ENCODE assay signal across 20 cellular contexts in genomic region chr19:8536282-8536681, GRCh38. TPM values are rescaled to one million over a fixed set of nuclear protein-coding genes. Genes with fewer than 3 reads are reported as not detected.
"Had no signal": no experiment of that assay in that cellular context is flagged by ENCODE, and none has a peak within 500 bp of the region (broad histone marks: within the 10 kb centered on the region; RNA-seq: fewer than 3 reads in every experiment).

No MANE protein-coding gene starts in this region.

- H3K27ac ChIP-seq: foreskin keratinocyte, parathyroid adenoma, right lobe of liver, thoracic aorta, upper lobe of left lung had no signal

- H3K27ac Mint-ChIP-seq: activated B cell treated with CpG ODN at 0.5 μM for 24 hours; activated naive CD8-positive, alpha-beta T cell; activated T-helper 1 cell treated with anti-CD3 and anti-CD28 coated beads, Interleukin-12 subunit alpha, Interleukin-12 subunit beta, Interleukin-2, Interleukin-4 antibody, amounts not matched to agents 30 ng/mL and 10 ng/mL and 1 ng/mL, durations not matched to agents 14 hours and 24 hours and 36 hours; endodermal cell had no signal

- H3K9me3 Mint-ChIP-seq: activated B cell treated with CpG ODN at 0.5 μM for 24 hours; activated T-helper 1 cell treated with anti-CD3 and anti-CD28 coated beads, Interleukin-12 subunit alpha, Interleukin-12 subunit beta, Interleukin-2, Interleukin-4 antibody, amounts not matched to agents 30 ng/mL and 10 ng/mL and 1 ng/mL, durations not matched to agents 14 hours and 24 hours and 36 hours; endodermal cell; T-helper 2 cell treated with Interferon-gamma antibody and Interleukin-4, amounts not matched to agents 5 μg/mL and 100 μg/mL, for 36 hours had no signal

- H3K27me3 ChIP-seq: foreskin keratinocyte, right lobe of liver, upper lobe of left lung had no signal

- ATAC-seq: foreskin keratinocyte, left lobe of liver had no signal

- H3K36me3 ChIP-seq: right lobe of liver, thoracic aorta had no signal

- DNase-seq: activated B cell treated with CpG ODN at 0.5 μM for 24 hours; activated CD4-positive, alpha-beta T cell treated with anti-CD3 and anti-CD28 coated beads for 48 hours; dermis blood vessel endothelial cell; endodermal cell; foreskin keratinocyte; hypothalamus; right lobe of liver; small intestine; stimulated activated CD4-positive, alpha-beta T cell treated with anti-CD3 and anti-CD28 coated beads, Interleukin-15, amount 100 ng/mL, for 24 hours; stimulated activated CD4-positive, alpha-beta T cell treated with anti-CD3 and anti-CD28 coated beads, Interleukin-2, amount 100 ng/mL, for 48 hours; upper lobe of left lung had no signal

- H3K4me1 Mint-ChIP-seq: activated B cell treated with CpG ODN at 0.5 μM for 24 hours, endodermal cell had no signal

- H3K36me3 Mint-ChIP-seq: activated naive CD8-positive, alpha-beta T cell had no signal

- H3K4me3 Mint-ChIP-seq: activated B cell treated with CpG ODN at 0.5 μM for 24 hours; activated naive CD8-positive, alpha-beta T cell; activated T-helper 1 cell treated with anti-CD3 and anti-CD28 coated beads, Interleukin-12 subunit alpha, Interleukin-12 subunit beta, Interleukin-2, Interleukin-4 antibody, amounts not matched to agents 30 ng/mL and 10 ng/mL and 1 ng/mL, durations not matched to agents 14 hours and 24 hours and 36 hours; endodermal cell; T-helper 2 cell treated with Interferon-gamma antibody and Interleukin-4, amounts not matched to agents 5 μg/mL and 100 μg/mL, for 36 hours had no signal

- H3K4me1 ChIP-seq: foreskin keratinocyte, parathyroid adenoma, right lobe of liver had no signal

- H3K9me3 ChIP-seq: right lobe of liver, thoracic aorta, upper lobe of left lung had no signal

- H3K27me3 Mint-ChIP-seq: activated B cell treated with CpG ODN at 0.5 μM for 24 hours; activated naive CD8-positive, alpha-beta T cell had no signal

- H3K4me3 ChIP-seq: right lobe of liver, thoracic aorta, upper lobe of left lung had no signal

RNA-seq across cellular contexts. Expression of gene PRAM1, which starts 33.8 kb away (rescaled TPM):
- total RNA-seq: dermis blood vessel endothelial cell, epithelial cell of proximal tubule, fibroblast of lung, foreskin keratinocyte, lung microvascular endothelial cell had no signal
